ENCODE assay signal across 8 cellular contexts in the genomic region with DNA sequence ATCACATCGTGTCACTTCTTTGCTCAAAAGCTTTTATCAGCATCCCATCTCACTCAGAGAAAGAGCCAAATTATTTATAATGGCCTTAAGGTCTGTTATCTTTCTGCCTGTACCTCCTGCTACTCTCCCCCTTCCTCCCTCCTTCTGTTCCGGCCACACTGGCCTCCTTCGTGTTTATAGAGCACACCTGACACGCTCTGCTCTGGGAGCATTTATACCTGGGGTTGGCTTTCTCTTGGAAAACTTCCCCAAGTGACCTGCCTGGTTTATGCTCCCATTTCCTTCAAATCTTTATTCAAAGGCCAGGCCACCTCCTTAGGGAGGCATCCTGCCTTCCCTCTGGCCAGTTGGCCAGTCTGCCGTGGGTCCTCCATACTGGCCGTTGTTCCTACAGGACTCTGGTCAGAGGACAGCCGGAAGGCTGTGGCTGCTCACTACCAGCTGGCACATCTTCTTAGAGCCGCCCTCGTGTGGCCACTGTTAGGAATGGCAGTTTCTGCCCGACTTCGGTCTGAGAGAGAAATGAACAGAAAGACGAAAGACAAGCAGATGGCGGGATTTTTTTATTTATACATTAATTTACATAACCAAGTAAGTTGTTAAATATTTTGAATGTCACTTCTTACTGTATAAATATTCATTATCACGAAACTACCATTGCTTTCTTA.
DNase-seq lines count a peak whose midpoint lies in the region; ATAC-seq, FAIRE-seq and TF ChIP-seq lines count a peak whose summit lies in the region.

No MANE protein-coding gene starts in this region.

- WGBS in GM12878 (ENCODE audit: insufficient coverage, insufficient replicate concordance, low lambda C conversion rate, missing lambda C conversion rate), result 9% methylated on average over 14 of the region's 14 CpGs
- no CpG with 5 or more reads among the region's 14 CpGs for WGBS in iPS DF 6.9 (ENCODE audit: insufficient coverage, insufficient read length)

- peak overlapping the region; percentile 44 for H3K4me2 ChIP-seq in GM12878 (ENCODE audit: control insufficient read depth, insufficient read depth)

- H3K9ac ChIP-seq in GM12878 (ENCODE audit: control insufficient read depth, insufficient read depth, low read length), result no peak overlapping the region

- H3K27me3 ChIP-seq in GM12878 (replicated peaks in 1 of 2; ENCODE audit: control insufficient read depth in 2 of 2, insufficient read depth in 2 of 2, low read length in 1 of 2), result no peaks in the 10 kb centered on the region
- no peaks in the 10 kb centered on the region for H3K27me3 ChIP-seq in iPS DF 6.9 (ENCODE audit: control insufficient read depth, insufficient read depth, low read length)

- H4K20me1 ChIP-seq in GM12878 (ENCODE audit: control insufficient read depth, insufficient read depth), result no peaks in the 10 kb centered on the region

- H3K4me1 ChIP-seq in GM12878 (ENCODE audit: control insufficient read depth, insufficient read depth, low read length) (no peaks in the 10 kb centered on the region), iPS DF 6.9 (ENCODE audit: control insufficient read depth, insufficient read depth, low read length) (no peaks in the 10 kb centered on the region)

- DNase-seq in GM12891 (ENCODE audit: insufficient read length, low spot score) (peak; percentile 5), HEK293T (ENCODE audit: extremely low spot score) (peak; percentile 75), MV-4-11 (lab: John Stamatoyannopoulos, UW) (peak; percentile 50), GM12878 (ENCODE audit: low read depth, low spot score) (peak; percentile 3), iPS DF 6.9 (ENCODE audit: low read depth, low spot score) (peak; percentile 20), NCI-H128 (lab: John Stamatoyannopoulos, UW; ENCODE audit: unreplicated experiment) (no peak)
- DNase-seq in stimulated activated CD4-positive, alpha-beta T cell treated with anti-CD3 and anti-CD28 coated beads, Interleukin-12 subunit alpha, Interleukin-12 subunit beta, amount 100 ng/mL, for 24 hours (ENCODE audit: low read depth in 2 of 2), result peak; percentile 14 to 22

- ATAC-seq in GM12878, result peak; percentile 96

- intact Hi-C loops in GM12878 (cut with micrococcal nuclease; ENCODE audit: unreplicated experiment), result loop anchor here (1.0 to 10.0 kb wide), 4 partner anchors 56 to 1668 kb away; no protein-coding TSS in a partner anchor

- H3K4me3 ChIP-seq in GM12878, result no peak overlapping the region
- H3K4me3 ChIP-seq in iPS DF 6.9 (ENCODE audit: low read length), result no peak overlapping the region

- H3K79me2 ChIP-seq in GM12878 (ENCODE audit: control insufficient read depth, insufficient read depth, low read length), result no peaks in the 10 kb centered on the region

- H3K9me3 ChIP-seq in GM12878 (replicated peaks; ENCODE audit: control insufficient read depth, insufficient read depth, low read length), result no peaks in the 10 kb centered on the region; the same call in 2 of the 3 replicates
- no peaks in the 10 kb centered on the region for H3K9me3 ChIP-seq in iPS DF 6.9 (ENCODE audit: control insufficient read depth, insufficient read depth, low read length)

- H3K27ac ChIP-seq in GM12878 (ENCODE audit: control insufficient read depth, insufficient read depth) (no peak overlapping the region), iPS DF 6.9 (ENCODE audit: low read length) (no peak overlapping the region)

- TF ChIP-seq RAD21 in GM12878 (IDR thresholded peaks at IDR 0.05; ENCODE audit: insufficient read depth, low read depth, low read length), result peak; percentile 58

- peak; percentile 73 to 82 (median 76) for TF ChIP-seq CTCF in GM12878 (IDR thresholded peaks at IDR 0.05 in 2 of 3, conservative IDR thresholded peaks at IDR 0.05 in 1 of 3; ENCODE audit: control insufficient read depth in 2 of 3, extremely low read depth in 1 of 3, insufficient read depth in 1 of 3, low read depth in 3 of 3, low read length in 3 of 3)

- in situ Hi-C loops in GM12878 (cut with MboI), result no loop called here

- TF ChIP-seq POLR2A in GM12891 (IDR thresholded peaks at IDR 0.05; ENCODE audit: low read depth, low read length) (no peak), GM12878 (IDR thresholded peaks at IDR 0.05; ENCODE audit: low read depth, low read length) (no peak)

- peak overlapping the region; percentile 69 for H2AFZ ChIP-seq in GM12878 (ENCODE audit: control insufficient read depth, low read depth, low read length)

- TF ChIP-seq EP300 in GM12878 (IDR thresholded peaks at IDR 0.05; ENCODE audit: borderline replicate concordance in 1 of 2, control insufficient read depth in 1 of 2, low read depth in 2 of 2, low read length in 2 of 2), result no peak

- SMC1A ChIA-PET in GM12878 (lab: Charles Lee; ENCODE audit: uncharacterized antibody, unreplicated experiment), result interaction anchor here (0.9 to 3.0 kb wide), 5 partner anchors 52 to 208 kb away, joined by 3 to 23 read pairs (median 3); no protein-coding TSS in a partner anchor

- RAD21 ChIA-PET in GM12878 (lab: Charles Lee; ENCODE audit: unreplicated experiment), result interaction anchor here (3.0 to 4.7 kb wide), 2 partner anchors 57 to 207 kb away, joined by 16 to 19 read pairs; no protein-coding TSS in a partner anchor

- peak; percentile 92 for FAIRE-seq in GM12891 (lab: Jason Lieb, UNC)
- peak; percentile 78 for FAIRE-seq in TTC549 (lab: Jason Lieb, UNC)
- peak; percentile 92 for FAIRE-seq in GM12878 (lab: Jason Lieb, UNC)

- no TSS peak for BruUV-seq in GM12878 (replicated peaks; lab: Mats Ljungman, UMichigan)

- CTCF ChIA-PET in HEK293T (lab: Yijun Ruan, JAX) (no interaction called here), GM12878 (lab: Yijun Ruan, JAX) (interaction anchor here (1.0 to 5.5 kb wide), 8 partner anchors 14 to 1709 kb away, joined by 3 to 28 read pairs (median 7); no protein-coding TSS in a partner anchor)

- POLR2A ChIA-PET in HEK293T (lab: Yijun Ruan, JAX) (no interaction called here), GM12878 (lab: Charles Lee) (no interaction called here)

- H3K36me3 ChIP-seq in GM12878 (ENCODE audit: control insufficient read depth in 2 of 2, insufficient read depth in 2 of 2, low read length in 1 of 2), result no peaks in the 10 kb centered on the region
- no peaks in the 10 kb centered on the region for H3K36me3 ChIP-seq in iPS DF 6.9 (ENCODE audit: control insufficient read depth, insufficient read depth, low read length)

TF ChIP-seq in GM12891, 5 proteins besides CTCF, POLR2A, EP300 and RAD21:
- no peak for TF ChIP-seq POLR2AphosphoS5 (IDR thresholded peaks at IDR 0.05; ENCODE audit: low read depth, low read length)
TF ChIP-seq in GM12891: peak in this region for 0.

TF ChIP-seq in HEK293T, 16 proteins besides CTCF, POLR2A, EP300 and RAD21:
- no peak for TF ChIP-seq TARDBP (IDR thresholded peaks at IDR 0.05)
- no peak for TF ChIP-seq L3MBTL2 (conservative IDR thresholded peaks at IDR 0.05)
- no peak for TF ChIP-seq LEF1 (IDR thresholded peaks at IDR 0.05; ENCODE audit: borderline replicate concordance)
- no peak for TF ChIP-seq FOXK2 (IDR thresholded peaks at IDR 0.05)
- no peak for TF ChIP-seq SUZ12 (IDR thresholded peaks at IDR 0.05)
- no peak for TF ChIP-seq ELF4 (IDR thresholded peaks at IDR 0.05)
- no peak for TF ChIP-seq ARNT (IDR thresholded peaks at IDR 0.05)
- TF ChIP-seq NFRKB (IDR thresholded peaks at IDR 0.05), result no peak
- no peak for TF ChIP-seq ZNF384 (IDR thresholded peaks at IDR 0.05)
- no peak for TF ChIP-seq SP1 (IDR thresholded peaks at IDR 0.05)
- TF ChIP-seq CTBP1 (IDR thresholded peaks at IDR 0.05; ENCODE audit: borderline replicate concordance), result no peak
- no peak for TF ChIP-seq FOXM1 (IDR thresholded peaks at IDR 0.05; ENCODE audit: borderline replicate concordance)
- no peak for TF ChIP-seq FOXA1 (IDR thresholded peaks at IDR 0.05)
- no peak for TF ChIP-seq HDGF (IDR thresholded peaks at IDR 0.05; ENCODE audit: borderline replicate concordance)
- TF ChIP-seq BHLHE40 (IDR thresholded peaks at IDR 0.05; ENCODE audit: borderline replicate concordance), result no peak

TF ChIP-seq in GM12878, 131 proteins besides CTCF, POLR2A, EP300 and RAD21:
- TF ChIP-seq YY1 (IDR thresholded peaks at IDR 0.05; ENCODE audit: low read depth, low read length), result 0 out of 2 replicates have a peak, but pooled peaks have one; percentile 29
- TF ChIP-seq IKZF1 (conservative IDR thresholded peaks at IDR 0.05), result peak; percentile 31; the same call in 1 of the 2 replicates
- TF ChIP-seq TCF12 (IDR thresholded peaks at IDR 0.05; ENCODE audit: low read depth, low read length), result peak; percentile 55; the same call in 1 of the 2 replicates
- TF ChIP-seq KAT2A (conservative IDR thresholded peaks at IDR 0.05; ENCODE audit: control insufficient read depth, low read depth, low read length), result no peak
- TF ChIP-seq MXI1 (IDR thresholded peaks at IDR 0.05; ENCODE audit: low read depth, low read length), result no peak
- peak; percentile 70 for TF ChIP-seq SMC3 (IDR thresholded peaks at IDR 0.05; ENCODE audit: borderline replicate concordance, low read length)
- TF ChIP-seq KLF5 (IDR thresholded peaks at IDR 0.05; ENCODE audit: partially characterized antibody), result no peak
- no peak for TF ChIP-seq SIX5 (IDR thresholded peaks at IDR 0.05; ENCODE audit: low read depth, low read length, severe bottlenecking)
